Comparison of ENCODE assay signal across 14 cellular contexts in the genomic region with DNA sequence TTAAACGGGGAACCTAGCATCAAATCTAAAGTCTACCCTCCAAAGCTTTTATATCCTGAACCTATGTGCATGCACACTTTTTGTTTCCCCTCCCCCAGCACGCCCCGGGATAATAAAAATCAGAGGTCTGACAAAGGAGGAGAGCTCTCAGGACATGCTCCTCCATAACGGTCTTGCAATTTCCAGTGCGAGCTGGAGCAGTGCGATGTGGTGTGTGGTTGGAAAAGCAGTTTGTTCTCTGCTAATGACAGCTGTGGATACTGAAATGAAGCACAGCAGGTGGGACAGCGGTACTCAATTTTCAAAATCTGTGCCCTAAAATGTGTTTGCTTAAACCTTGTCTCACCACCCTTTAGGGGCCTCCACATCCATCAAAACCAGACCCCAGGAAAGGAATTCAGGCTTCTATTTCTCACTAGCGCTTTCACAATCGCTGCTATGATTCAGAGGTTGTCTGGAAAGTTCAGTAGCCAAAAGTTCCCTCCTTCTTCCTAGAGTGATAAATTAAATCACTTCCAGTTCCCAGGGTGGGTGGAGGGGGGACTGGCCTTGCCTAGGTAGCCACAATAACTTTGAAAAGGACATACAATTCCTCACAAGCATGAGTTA.
A peak's percentile ranks its signal among the peaks of the same experiment; 100 is the strongest.
DNase-seq lines count a peak whose midpoint lies in the region; ATAC-seq and TF ChIP-seq lines count a peak whose summit lies in the region.
"Had no signal": no experiment of that assay in that cellular context is flagged by ENCODE, and none has a peak within 500 bp of the region (broad histone marks: within the 10 kb centered on the region; RNA-seq: fewer than 3 reads in every experiment).

No MANE protein-coding gene starts in this region.

- intact Hi-C loops in vagina (cut with DNase I), result no loop called here

- no peak for ATAC-seq in HG03108 (IDR thresholded peaks at IDR 0.05; ENCODE audit: unreplicated experiment)
- ATAC-seq: natural killer cell had no signal

- H3K27me3 ChIP-seq in MG63 (no peaks in the 10 kb centered on the region), vagina (no peaks in the 10 kb centered on the region)
- H3K27me3 ChIP-seq: esophagus squamous epithelium had no signal

- no peaks in the 10 kb centered on the region for H3K36me3 ChIP-seq in MG63
- H3K36me3 ChIP-seq in vagina, result no peaks in the 10 kb centered on the region
- H3K36me3 ChIP-seq: esophagus squamous epithelium had no signal

- H3K4me3 ChIP-seq in MG63, result no peak overlapping the region
- no peak overlapping the region for H3K4me3 ChIP-seq in vagina
- H3K4me3 ChIP-seq: esophagus squamous epithelium had no signal

- peak; percentile 30 for DNase-seq in A172 (ENCODE audit: low spot score)
- peak; percentile 2 for DNase-seq in MG63
- peak; percentile 78 for DNase-seq in brain pericyte (ENCODE audit: low read depth, low spot score)
- DNase-seq in left kidney (ENCODE audit: low read depth, low spot score), result peak; percentile 62
- no peak for DNase-seq in vagina (ENCODE audit: extremely low spot score in 2 of 2)
- no peak for DNase-seq in stimulated activated CD4-positive, alpha-beta T cell treated with anti-CD3 and anti-CD28 coated beads, Interleukin-4, amount 100 ng/mL, for 24 hours
- DNase-seq in SW 1271 (lab: John Stamatoyannopoulos, UW), result no peak
- DNase-seq: activated CD4-positive, CD25-positive, alpha-beta regulatory T cell; DMS153; esophagus squamous epithelium; H7; natural killer cell; NK-92 treated with Interleukin-12 subunit alpha and Interleukin-12 subunit beta, amount 100 ng/mL, for 24 hours had no signal

- H3K9me3 ChIP-seq in MG63 (no peaks in the 10 kb centered on the region), vagina (no peaks in the 10 kb centered on the region)
- H3K9me3 ChIP-seq: esophagus squamous epithelium had no signal

- no peak for TF ChIP-seq POLR2A in vagina (IDR thresholded peaks at IDR 0.05)

- H3K27ac ChIP-seq in vagina, result no peak overlapping the region
- H3K27ac ChIP-seq: esophagus squamous epithelium had no signal

- no peak for TF ChIP-seq CTCF in vagina (IDR thresholded peaks at IDR 0.05)

- no peaks in the 10 kb centered on the region for H3K4me1 ChIP-seq in vagina
- H3K4me1 ChIP-seq: esophagus squamous epithelium had no signal

Comparison
In these comparisons a context has a peak if more than half of its experiments do, and no peak if none do; other contexts are left out.
1. DNase-seq: peak in A172 (single experiment), MG63 (single experiment), brain pericyte (single experiment) and left kidney (single experiment); none in vagina (0 of 2), stimulated activated CD4-positive, alpha-beta T cell treated with anti-CD3 and anti-CD28 coated beads, Interleukin-4, amount 100 ng/mL, for 24 hours (single experiment) and SW 1271 (0 of 2).